ENCODE assay signal across 8 cellular contexts in the genomic region with DNA sequence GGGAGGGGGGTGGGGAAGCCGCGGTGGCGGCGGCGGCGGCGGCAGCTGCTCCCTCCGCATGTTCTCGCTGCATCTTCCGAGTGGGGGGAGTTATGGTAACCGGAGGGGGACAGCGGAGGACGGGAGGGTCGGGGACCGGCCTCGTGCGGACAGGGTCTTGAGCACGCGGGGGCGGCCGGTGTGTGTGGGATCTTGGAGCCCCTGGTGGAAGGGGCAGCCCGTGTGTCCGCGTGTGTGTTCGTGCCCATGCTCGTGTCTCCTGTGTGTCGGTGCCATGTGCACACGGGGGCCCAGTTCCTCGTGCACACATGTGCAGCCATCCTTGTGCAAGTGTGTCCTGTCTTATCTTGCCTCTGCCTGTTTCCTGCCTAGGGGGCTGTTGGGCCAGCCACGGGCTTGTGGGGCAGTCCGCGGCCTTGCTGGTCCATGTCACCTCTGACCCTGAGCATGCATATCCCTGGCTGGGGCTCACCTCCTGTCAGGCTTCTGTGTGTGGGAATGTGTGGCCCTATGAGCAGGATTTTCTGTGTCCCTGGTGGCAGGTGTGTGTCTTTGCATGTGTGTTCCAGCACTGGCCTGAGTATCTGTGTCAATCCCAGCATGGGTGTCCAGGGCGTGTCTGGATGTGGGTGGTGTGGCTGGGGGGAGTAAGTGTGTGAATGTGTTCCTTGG. TPM values are rescaled to one million over a fixed set of nuclear protein-coding genes. Genes with fewer than 3 reads are reported as not detected.
A peak's percentile ranks its signal among the peaks of the same experiment; 100 is the strongest.
DNase-seq lines count a peak whose midpoint lies in the region; ATAC-seq and TF ChIP-seq lines count a peak whose summit lies in the region.

No MANE protein-coding gene starts in this region.

- TF ChIP-seq CTCF in A673 (conservative IDR thresholded peaks at IDR 0.05; ENCODE audit: low read depth, low read length) (peak; percentile 44), GM10266 (IDR thresholded peaks at IDR 0.05; ENCODE audit: control insufficient read depth, insufficient read depth, low read depth, missing control alignments) (peak; percentile 11), PC-3 (conservative IDR thresholded peaks at IDR 0.05; ENCODE audit: low read depth, low read length) (peak; percentile 58)

- H3K27ac ChIP-seq in A673 (ENCODE audit: low read depth, low read length, poor library complexity, severe bottlenecking) (peak overlapping the region; percentile 65), PC-3 (ENCODE audit: low read length) (no peak overlapping the region)

- peak overlapping the region; percentile 86 for H3K4me2 ChIP-seq in PC-3 (ENCODE audit: low read length)

- BruUV-seq in A673 (replicated peaks; lab: Mats Ljungman, UMichigan) = no TSS peak
- BruUV-seq in PC-3 (replicated peaks; lab: Mats Ljungman, UMichigan) = no TSS peak

- H3F3A ChIP-seq in PC-3 (ENCODE audit: low read length, unreplicated experiment) = no peaks in the 10 kb centered on the region

- intact Hi-C loops in A673 (cut with micrococcal nuclease; ENCODE audit: unreplicated experiment) (loop anchor here (5.0 to 10.0 kb wide), 3 partner anchors 131 to 454 kb away; partner anchors contain the start of gene RGL2), PC-3 (cut with micrococcal nuclease) (no loop called here)

- peaks cover 92% of the 10 kb centered on the region for H3K4me1 Mint-ChIP-seq in stimulated activated effector memory CD8-positive, alpha-beta T cell treated with anti-CD3 and anti-CD28 coated beads, Interleukin-12 subunit alpha, Interleukin-12 subunit beta, amount 100 ng/mL, for 72 hours

- H3K27ac Mint-ChIP-seq in stimulated activated effector memory CD8-positive, alpha-beta T cell treated with anti-CD3 and anti-CD28 coated beads, Interleukin-12 subunit alpha, Interleukin-12 subunit beta, amount 100 ng/mL, for 72 hours = peak overlapping the region; percentile 84

- no peaks in the 10 kb centered on the region for H3K9me3 Mint-ChIP-seq in stimulated activated effector memory CD8-positive, alpha-beta T cell treated with anti-CD3 and anti-CD28 coated beads, Interleukin-12 subunit alpha, Interleukin-12 subunit beta, amount 100 ng/mL, for 72 hours

- POLR2A ChIA-PET in A673 (lab: Charles Lee; ENCODE audit: low non-redundant PET) = no interaction called here
- POLR2A ChIA-PET in PC-3 (lab: Charles Lee; ENCODE audit: unreplicated experiment) = no interaction called here

- H3K4me1 ChIP-seq in A673 (ENCODE audit: insufficient read depth, low read length, poor library complexity, severe bottlenecking) (peaks cover 70% of the 10 kb centered on the region), PC-3 (ENCODE audit: insufficient read depth, low read length) (peaks cover 23% of the 10 kb centered on the region)

- H3K36me3 ChIP-seq in A673 (ENCODE audit: insufficient read depth, low read length, poor library complexity, severe bottlenecking) = peaks cover 4% of the 10 kb centered on the region
- no peaks in the 10 kb centered on the region for H3K36me3 ChIP-seq in PC-3 (ENCODE audit: low read depth, low read length)

- no peaks in the 10 kb centered on the region for H3K9me2 ChIP-seq in PC-3 (replicated peaks; ENCODE audit: low read length)

- peaks cover 47% of the 10 kb centered on the region for H3K36me3 Mint-ChIP-seq in stimulated activated effector memory CD8-positive, alpha-beta T cell treated with anti-CD3 and anti-CD28 coated beads, Interleukin-12 subunit alpha, Interleukin-12 subunit beta, amount 100 ng/mL, for 72 hours

- H3K27me3 ChIP-seq in A673 (replicated peaks; ENCODE audit: insufficient read depth, low read depth, low read length, poor library complexity) (no peaks in the 10 kb centered on the region), PC-3 (ENCODE audit: low read length) (no peaks in the 10 kb centered on the region)

- no peaks in the 10 kb centered on the region for H3K9me3 ChIP-seq in A673 (ENCODE audit: low read depth, low read length, poor library complexity, severe bottlenecking)
- H3K9me3 ChIP-seq in PC-3 (ENCODE audit: low read length) = no peaks in the 10 kb centered on the region

- H3K79me2 ChIP-seq in PC-3 (ENCODE audit: low read length) = no peaks in the 10 kb centered on the region

- H2AFZ ChIP-seq in PC-3 (ENCODE audit: low read length) = peak overlapping the region; percentile 85

- peak overlapping the region; percentile 52 for H3K4me3 ChIP-seq in A673 (ENCODE audit: low read depth, low read length, poor library complexity, severe bottlenecking)
- H3K4me3 ChIP-seq in PC-3 (ENCODE audit: low read length) = peak overlapping the region; percentile 67

- peak overlapping the region; percentile 88 for H3K4me3 Mint-ChIP-seq in stimulated activated effector memory CD8-positive, alpha-beta T cell treated with anti-CD3 and anti-CD28 coated beads, Interleukin-12 subunit alpha, Interleukin-12 subunit beta, amount 100 ng/mL, for 72 hours

- peak overlapping the region; percentile 45; the same call in 1 of the 2 replicates for H3K9ac ChIP-seq in PC-3 (ENCODE audit: low read length)

- ATAC-seq in PC-3 (peak; percentile 30), HG03432 (IDR thresholded peaks at IDR 0.05; ENCODE audit: unreplicated experiment) (no peak), HG02981 (IDR thresholded peaks at IDR 0.05; ENCODE audit: unreplicated experiment) (no peak)
- ATAC-seq in stimulated activated effector memory CD8-positive, alpha-beta T cell treated with anti-CD3 and anti-CD28 coated beads, Interleukin-12 subunit alpha, Interleukin-12 subunit beta, amount 100 ng/mL, for 72 hours = peak; percentile 25

- H4K20me1 ChIP-seq in PC-3 (ENCODE audit: low read length) = no peaks in the 10 kb centered on the region

- CTCF ChIA-PET in A673 (lab: Charles Lee) (no interaction called here), PC-3 (lab: Charles Lee) (no interaction called here)

- peak; percentile 59 for DNase-seq in A673 (ENCODE audit: low spot score)
- DNase-seq in GM10266 (ENCODE audit: extremely low spot score) = peak; percentile 66
- DNase-seq in PC-3 = peak; percentile 61
- DNase-seq in astrocyte of the hippocampus (ENCODE audit: low read depth, low spot score) = peak; percentile 17
- peak; percentile 82 for DNase-seq in islet precursor cell
- peak in 1 of 2 donors; percentile 70 for DNase-seq in stimulated activated effector memory CD8-positive, alpha-beta T cell treated with anti-CD3 and anti-CD28 coated beads, Interleukin-12 subunit alpha, Interleukin-12 subunit beta, amount 100 ng/mL, for 72 hours (ENCODE audit: low spot score in 2 of 2)

RNA-seq across cellular contexts. Expression of gene SYNGAP1, which starts 8.5 kb away (rescaled TPM):
- 77.6 and 78.5 TPM in 2 replicates for total RNA-seq in A673 (2021)
- 1.9 and 2.9 TPM in 2 replicates for total RNA-seq in PC-3 (2014; rRNA removed)

RNA-seq across cellular contexts. Expression of gene CUTA, which starts 10.4 kb away (rescaled TPM):
- total RNA-seq in A673 (2021) (221 and 223 TPM in 2 replicates), PC-3 (2014; rRNA removed) (227 and 242 TPM in 2 replicates)

RNA-seq across cellular contexts. Expression of gene PHF1, which starts 17.5 kb away (rescaled TPM):
- total RNA-seq in A673 (2021) = 53.5 and 56.1 TPM in 2 replicates
- total RNA-seq in PC-3 (2014; rRNA removed) = 36.6 and 40.3 TPM in 2 replicates

RNA-seq across cellular contexts. Expression of gene ZBTB9, which starts 26.0 kb away (rescaled TPM):
- total RNA-seq in A673 (2021) = 14.6 and 16.9 TPM in 2 replicates
- 7.0 and 9.1 TPM in 2 replicates for total RNA-seq in PC-3 (2014; rRNA removed)

RNA-seq across cellular contexts. Expression of gene KIFC1, which starts 36.7 kb away (rescaled TPM):
- total RNA-seq in A673 (2021) (123 and 133 TPM in 2 replicates), PC-3 (2014; rRNA removed) (60.6 and 66.7 TPM in 2 replicates)

Comparison
In these comparisons a context has a peak if more than half of its experiments do, and no peak if none do; other contexts are left out.
1. ATAC-seq: peak in PC-3 (single experiment) and stimulated activated effector memory CD8-positive, alpha-beta T cell treated with anti-CD3 and anti-CD28 coated beads, Interleukin-12 subunit alpha, Interleukin-12 subunit beta, amount 100 ng/mL, for 72 hours (single experiment); none in HG03432 (single experiment) and HG02981 (single experiment).
2. RNA of gene SYNGAP1, which starts 8.5 kb away (total RNA-seq): 77.6 to 78.5 TPM in A673; 1.9 to 2.9 TPM in PC-3; every median in the first group is over 10 times any median in the second.
3. Peak in every context shown above with its lines, with median percentiles within 50 percentile points of each other: CTCF ChIP-seq.